8 cellular contexts compared by ENCODE assay signal in the genomic region with DNA sequence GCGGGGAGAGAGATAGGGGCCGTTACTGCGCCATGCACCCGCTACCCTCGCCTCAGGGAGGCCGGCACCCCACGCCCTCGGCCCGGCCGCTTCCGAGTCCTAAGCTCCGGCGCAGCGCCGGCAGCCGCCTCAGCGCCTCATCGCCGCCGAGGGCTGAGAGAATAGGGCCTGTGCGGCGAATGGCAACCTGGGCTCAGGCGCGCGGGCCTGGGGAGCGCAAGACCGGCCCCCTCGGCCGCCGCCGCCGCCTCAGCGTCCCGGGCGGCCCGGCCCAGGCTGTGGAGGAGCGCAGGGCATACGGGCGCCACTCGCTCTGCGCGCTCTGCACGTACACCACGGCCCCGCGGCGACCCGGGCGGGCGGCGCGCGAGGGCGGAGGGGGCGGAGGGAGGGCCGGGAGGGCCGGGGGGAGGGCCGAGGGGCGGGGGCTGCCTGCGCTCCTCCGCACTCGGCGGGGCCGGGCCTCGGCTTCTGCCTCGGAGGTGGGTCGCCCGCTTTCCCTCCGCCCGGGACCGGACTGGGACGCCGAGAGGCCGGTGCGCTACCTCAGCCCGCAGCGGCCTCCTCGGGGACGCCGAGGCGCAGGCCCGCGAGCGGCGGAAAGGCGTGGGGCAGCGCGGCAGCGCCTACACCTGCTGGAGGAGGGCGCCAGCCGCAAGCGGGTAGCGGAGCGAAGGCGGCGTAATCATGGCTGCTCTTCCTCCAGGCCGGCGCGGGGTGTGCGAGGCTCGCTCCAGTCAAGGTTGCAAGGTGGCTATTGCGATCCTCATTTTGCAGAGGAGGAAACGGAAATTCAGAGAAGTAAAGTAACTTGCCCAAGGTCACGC. TPM values are rescaled to one million over a fixed set of nuclear protein-coding genes. Genes with fewer than 3 reads are reported as not detected.
DNase-seq lines count a peak whose midpoint lies in the region; ATAC-seq lines count a peak whose summit lies in the region.

Gene EGLN1, minus strand, starts transcription at position 317 of the 827 bp plus-strand sequence. CDS start 399 bp downstream, outside the sequence.

- ATAC-seq in GM19025 (IDR thresholded peaks at IDR 0.05; ENCODE audit: low read depth, unreplicated experiment) (peak; percentile 78), HG03280 (IDR thresholded peaks at IDR 0.05; ENCODE audit: unreplicated experiment) (peak; percentile 77)

- peak; percentile 95 for DNase-seq in AG20443 (ENCODE audit: low spot score)
- peak; percentile 85 for DNase-seq in NCI-H345 (lab: John Stamatoyannopoulos, UW)
- DNase-seq in activated CD4-positive, alpha-beta T cell treated with anti-CD3 and anti-CD28 coated beads for 1 hour, result peak; percentile 71
- peak; percentile 89 for DNase-seq in cerebellum (ENCODE audit: low spot score)
- DNase-seq in kidney glomerular epithelial cell (lab: John Stamatoyannopoulos, UW), result peak; percentile 84
- peak; percentile 56 to 81 for DNase-seq in stimulated activated CD4-positive, alpha-beta T cell treated with anti-CD3 and anti-CD28 coated beads, Interleukin-15, amount 100 ng/mL, for 48 hours (ENCODE audit: low read depth in 2 of 2)

RNA-seq across cellular contexts. Expression of gene EGLN1, which starts in this region (rescaled TPM):
- 54.9 TPM for total RNA-seq in cerebellum

Comparison
In these comparisons a context has a peak if more than half of its experiments do, and no peak if none do; other contexts are left out.
1. Peak in every context shown above with its lines: DNase-seq and ATAC-seq.